ENCODE assay signal across 9 cellular contexts in genomic region chr15:69976366-69976994, GRCh38.
A peak's percentile ranks its signal among the peaks of the same experiment; 100 is the strongest.
DNase-seq lines count a peak whose midpoint lies in the region; ATAC-seq lines count a peak whose summit lies in the region.
"Had no signal": no experiment of that assay in that cellular context is flagged by ENCODE, and none has a peak within 500 bp of the region (broad histone marks: within the 10 kb centered on the region; RNA-seq: fewer than 3 reads in every experiment).

No MANE protein-coding gene starts in this region.

- H3K9me3 Mint-ChIP-seq in activated CD4-positive, alpha-beta T cell treated with anti-CD3 and anti-CD28 coated beads, Interleukin-2, amount 10 ng/mL, durations not matched to agents 7 days and 5 days: no peaks in the 10 kb centered on the region
- H3K9me3 Mint-ChIP-seq: T-helper 1 cell treated with Interleukin-12 subunit alpha and Interleukin-12 subunit beta and Interleukin-4 antibody, amounts not matched to agents 30 μg/mL and 1 μg/mL, for 36 hours had no signal

- H3K4me3 Mint-ChIP-seq in activated CD4-positive, alpha-beta T cell treated with anti-CD3 and anti-CD28 coated beads, Interleukin-2, amount 10 ng/mL, durations not matched to agents 7 days and 5 days: no peak overlapping the region
- H3K4me3 Mint-ChIP-seq: T-helper 1 cell treated with Interleukin-12 subunit alpha and Interleukin-12 subunit beta and Interleukin-4 antibody, amounts not matched to agents 30 μg/mL and 1 μg/mL, for 36 hours had no signal

- H3K4me1 Mint-ChIP-seq in activated CD4-positive, alpha-beta T cell treated with anti-CD3 and anti-CD28 coated beads, Interleukin-2, amount 10 ng/mL, durations not matched to agents 7 days and 5 days: no peaks in the 10 kb centered on the region

- H3K27me3 Mint-ChIP-seq in activated CD4-positive, alpha-beta T cell treated with anti-CD3 and anti-CD28 coated beads, Interleukin-2, amount 10 ng/mL, durations not matched to agents 7 days and 5 days: peaks cover 20% of the 10 kb centered on the region

- H3K27ac Mint-ChIP-seq in activated CD4-positive, alpha-beta T cell treated with anti-CD3 and anti-CD28 coated beads, Interleukin-2, amount 10 ng/mL, durations not matched to agents 7 days and 5 days: no peak overlapping the region
- H3K27ac Mint-ChIP-seq: T-helper 1 cell treated with Interleukin-12 subunit alpha and Interleukin-12 subunit beta and Interleukin-4 antibody, amounts not matched to agents 30 μg/mL and 1 μg/mL, for 36 hours had no signal

- CTCF ChIA-PET in activated CD4-positive, alpha-beta T cell treated with anti-CD3 and anti-CD28 coated beads, Interleukin-2, amount 10 ng/mL, durations not matched to agents 7 days and 5 days (lab: Charles Lee): interaction anchor here (0.8 to 1.2 kb wide), 3 partner anchors 36 to 512 kb away, joined by 3 read pairs; no protein-coding TSS in a partner anchor

- intact Hi-C loops in posterior vena cava (cut with DNase I): no loop called here

- POLR2A ChIA-PET in activated CD4-positive, alpha-beta T cell treated with anti-CD3 and anti-CD28 coated beads, Interleukin-2, amount 10 ng/mL, durations not matched to agents 7 days and 5 days (lab: Charles Lee): no interaction called here

- no peak for ATAC-seq in HG03175 (IDR thresholded peaks at IDR 0.05; ENCODE audit: unreplicated experiment)

- peak; percentile 53 for DNase-seq in activated gamma-delta T cell treated with Interleukin-2 at 50 U/mL for 16 hours
- DNase-seq in activated gamma-delta T cell (lab: John Stamatoyannopoulos, UW): no peak
- DNase-seq in activated CD4-positive, alpha-beta T cell treated with anti-CD3 and anti-CD28 coated beads, Interleukin-2, amount 10 ng/mL, durations not matched to agents 7 days and 5 days: peak; percentile 78
- peak; percentile 49 for DNase-seq in fibroblast of peridontal ligament (ENCODE audit: extremely low read depth)
- DNase-seq in stimulated activated CD4-positive, alpha-beta T cell treated with anti-CD3 and anti-CD28 coated beads, Interleukin-1b, Interleukin-23, amount 100 ng/mL, for 24 hours (ENCODE audit: low read depth in 4 of 4, low spot score in 1 of 4): peak; percentile 20 to 51 (median 34)
- no peak for DNase-seq in posterior vena cava (ENCODE audit: low spot score)
- DNase-seq in NCI-H1694 (lab: John Stamatoyannopoulos, UW): no peak

- H3K36me3 Mint-ChIP-seq in activated CD4-positive, alpha-beta T cell treated with anti-CD3 and anti-CD28 coated beads, Interleukin-2, amount 10 ng/mL, durations not matched to agents 7 days and 5 days (ENCODE audit: low read depth): no peaks in the 10 kb centered on the region

Comparison
In these comparisons a context has a peak if more than half of its experiments do, and no peak if none do; other contexts are left out.
1. DNase-seq: peak in activated gamma-delta T cell treated with Interleukin-2 at 50 U/mL for 16 hours (single experiment), activated CD4-positive, alpha-beta T cell treated with anti-CD3 and anti-CD28 coated beads, Interleukin-2, amount 10 ng/mL, durations not matched to agents 7 days and 5 days (single experiment), fibroblast of peridontal ligament (single experiment) and stimulated activated CD4-positive, alpha-beta T cell treated with anti-CD3 and anti-CD28 coated beads, Interleukin-1b, Interleukin-23, amount 100 ng/mL, for 24 hours (4 of 4); none in activated gamma-delta T cell (single experiment), posterior vena cava (single experiment) and NCI-H1694 (single experiment).